Comparison of ENCODE assay signal across 20 cellular contexts in the genomic region with DNA sequence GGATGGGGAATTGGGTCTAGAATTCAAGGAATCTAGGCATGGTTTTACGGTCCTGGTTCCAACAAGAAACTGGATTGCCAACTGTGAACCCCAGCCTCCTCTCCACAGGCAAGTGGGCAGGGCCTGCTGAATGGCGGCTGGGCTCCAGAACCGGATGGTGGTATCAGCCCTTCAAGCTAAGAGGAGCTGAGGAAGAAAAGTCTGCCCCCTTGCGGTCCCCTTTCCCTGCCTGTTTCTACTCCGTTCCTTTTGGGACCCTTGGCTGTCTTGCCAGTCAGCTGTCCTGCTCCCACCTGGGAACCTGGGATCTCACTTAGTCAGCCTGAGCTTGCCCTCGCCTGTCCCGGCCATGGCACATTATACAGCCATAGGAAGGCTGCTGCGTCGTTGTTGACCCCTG.
DNase-seq lines count a peak whose midpoint lies in the region; ATAC-seq, FAIRE-seq and TF ChIP-seq lines count a peak whose summit lies in the region.
"Had no signal": no experiment of that assay in that cellular context is flagged by ENCODE, and none has a peak within 500 bp of the region (broad histone marks: within the 10 kb centered on the region; RNA-seq: fewer than 3 reads in every experiment).

No MANE protein-coding gene starts in this region.

- 80% methylated on average over 3 of the region's 9 CpGs; no CpG with 5 or more reads in 1 of the 2 experiments for WGBS in IMR-90 (ENCODE audit: extremely low coverage in 2 of 2, insufficient read length in 1 of 2), 2 experiments

- POLR2A ChIA-PET in IMR-90 (lab: Charles Lee; ENCODE audit: unreplicated experiment), result no interaction called here

- H2AK5ac ChIP-seq in IMR-90 (ENCODE audit: low read depth, low read length), result no peak overlapping the region

- H3K4me3 ChIP-seq in IMR-90 (ENCODE audit: insufficient read depth, low read depth, low read length) (no peak overlapping the region), choroid plexus epithelial cell (ENCODE audit: low read depth, low read length) (no peak overlapping the region), keratinocyte (ENCODE audit: control insufficient read depth in 2 of 3, extremely low read depth in 1 of 3, insufficient read depth in 2 of 3, low read depth in 1 of 3, low read length in 3 of 3) (no peak overlapping the region)
- H3K4me3 ChIP-seq: esophagus squamous epithelium, pancreas, sigmoid colon, thoracic aorta had no signal

- H3K4me1 Mint-ChIP-seq in activated naive CD4-positive, alpha-beta T cell treated with anti-CD3 and anti-CD28 coated beads, Interleukin-2, amount 10 ng/mL, durations not matched to agents 7 days and 5 days, result no peaks in the 10 kb centered on the region
- H3K4me1 Mint-ChIP-seq: stimulated activated memory B cell treated with anti-CD40 and anti-IgM and Interleukin-4, amounts not matched to agents 10 μg/mL and 1 μg/mL and 100 μg/mL, for 72 hours had no signal

- H4K5ac ChIP-seq in IMR-90 (ENCODE audit: low read depth, low read length), result no peak overlapping the region

- no peak overlapping the region for H3K27ac ChIP-seq in IMR-90 (ENCODE audit: insufficient read depth, low read length)
- H3K27ac ChIP-seq in keratinocyte (ENCODE audit: control insufficient read depth, insufficient read depth, low read length), result no peak overlapping the region
- H3K27ac ChIP-seq: esophagus squamous epithelium, pancreas, sigmoid colon, thoracic aorta had no signal

- H3K36me3 Mint-ChIP-seq in activated naive CD4-positive, alpha-beta T cell treated with anti-CD3 and anti-CD28 coated beads, Interleukin-2, amount 10 ng/mL, durations not matched to agents 7 days and 5 days, result no peaks in the 10 kb centered on the region
- H3K36me3 Mint-ChIP-seq: stimulated activated memory B cell treated with anti-CD40 and anti-IgM and Interleukin-4, amounts not matched to agents 10 μg/mL and 1 μg/mL and 100 μg/mL, for 72 hours had no signal

- H2BK5ac ChIP-seq in IMR-90 (ENCODE audit: low read depth, low read length, poor library complexity, severe bottlenecking), result no peak overlapping the region

- in situ Hi-C loops in IMR-90 (cut with MboI; ENCODE audit: low sequenced_read_pairs), result no loop called here

- no peak overlapping the region for H4K8ac ChIP-seq in IMR-90 (ENCODE audit: low read depth in 2 of 2, low read length in 2 of 2)

- no peak overlapping the region for H3K23ac ChIP-seq in IMR-90 (ENCODE audit: low read depth, low read length)

- no TSS peak for BruUV-seq in IMR-90 (replicated peaks; lab: Mats Ljungman, UMichigan)

- H2AK9ac ChIP-seq in IMR-90 (replicated peaks; ENCODE audit: low read depth, low read length, poor library complexity), result no peak overlapping the region

- H3K9me3 ChIP-seq in IMR-90 (ENCODE audit: control insufficient read depth, insufficient read depth, low read length) (no peaks in the 10 kb centered on the region), keratinocyte (ENCODE audit: control insufficient read depth, low read depth, low read length) (no peaks in the 10 kb centered on the region)
- H3K9me3 ChIP-seq: esophagus squamous epithelium, pancreas, sigmoid colon, thoracic aorta had no signal

- H3K27me3 ChIP-seq in IMR-90 (ENCODE audit: control insufficient read depth, insufficient read depth, low read length) (no peaks in the 10 kb centered on the region), keratinocyte (ENCODE audit: control insufficient read depth, extremely low read depth, insufficient read depth, low read length) (no peaks in the 10 kb centered on the region)
- H3K27me3 ChIP-seq: esophagus squamous epithelium, pancreas had no signal

- no peak overlapping the region for H4K91ac ChIP-seq in IMR-90 (ENCODE audit: insufficient read depth, low read depth, low read length)

- dilution Hi-C loops in IMR-90 (cut with HindIII; ENCODE audit: low sequenced_read_pairs, unreplicated experiment), result no loop called here
- dilution Hi-C loops in keratinocyte (cut with MboI; ENCODE audit: extremely low pct_ligation_motif_present, low sequenced_read_pairs), result no loop called here

- no peak for FAIRE-seq in keratinocyte (lab: Jason Lieb, UNC)
- FAIRE-seq: pancreas had no signal

- no peak overlapping the region for H3K4me3 Mint-ChIP-seq in activated naive CD4-positive, alpha-beta T cell treated with anti-CD3 and anti-CD28 coated beads, Interleukin-2, amount 10 ng/mL, durations not matched to agents 7 days and 5 days
- H3K4me3 Mint-ChIP-seq: stimulated activated memory B cell treated with anti-CD40 and anti-IgM and Interleukin-4, amounts not matched to agents 10 μg/mL and 1 μg/mL and 100 μg/mL, for 72 hours had no signal

- H3K27me3 Mint-ChIP-seq in activated naive CD4-positive, alpha-beta T cell treated with anti-CD3 and anti-CD28 coated beads, Interleukin-2, amount 10 ng/mL, durations not matched to agents 7 days and 5 days, result no peaks in the 10 kb centered on the region
- H3K27me3 Mint-ChIP-seq: stimulated activated memory B cell treated with anti-CD40 and anti-IgM and Interleukin-4, amounts not matched to agents 10 μg/mL and 1 μg/mL and 100 μg/mL, for 72 hours had no signal

- ATAC-seq in IMR-90 (ENCODE audit: low read depth), result no peak
- ATAC-seq: activated CD4-positive, CD25-positive, alpha-beta regulatory T cell treated with anti-CD3 and anti-CD28 coated beads, Interleukin-2, amount 50 U/mL, for 24 hours; stimulated activated memory B cell treated with anti-CD40 and anti-IgM and Interleukin-4, amounts not matched to agents 10 μg/mL and 1 μg/mL and 100 μg/mL, for 72 hours had no signal

- intact Hi-C loops in IMR-90 (cut with micrococcal nuclease), result no loop called here

- H2BK15ac ChIP-seq in IMR-90 (ENCODE audit: low read depth, low read length), result 0 out of 3 replicates have a peak overlapping the region, but pooled peaks have one; percentile 29

- H3K14ac ChIP-seq in IMR-90 (replicated peaks; ENCODE audit: low read depth, low read length), result no peak overlapping the region

- no peak overlapping the region for H3K56ac ChIP-seq in IMR-90 (ENCODE audit: extremely low read depth, insufficient read depth, low read length)

- H3K9ac ChIP-seq in IMR-90 (ENCODE audit: low read depth, low read length) (no peak overlapping the region), keratinocyte (ENCODE audit: control insufficient read depth, extremely low read depth, insufficient read depth, low read length) (no peak overlapping the region)

- no peaks in the 10 kb centered on the region for H3K79me2 ChIP-seq in keratinocyte (ENCODE audit: control insufficient read depth, insufficient read depth, low read length)

- no peak overlapping the region for H3K18ac ChIP-seq in IMR-90 (ENCODE audit: low read depth, low read length)

- H2BK120ac ChIP-seq in IMR-90 (ENCODE audit: low read depth, low read length), result no peak overlapping the region

- CTCF ChIA-PET in IMR-90 (lab: Yijun Ruan, JAX), result no interaction called here
- CTCF ChIA-PET in activated naive CD4-positive, alpha-beta T cell treated with anti-CD3 and anti-CD28 coated beads, Interleukin-2, amount 10 ng/mL, durations not matched to agents 7 days and 5 days (lab: Charles Lee), result no interaction called here

- H3K79me1 ChIP-seq in IMR-90 (ENCODE audit: low read depth in 1 of 2, low read length in 2 of 2), result no peaks in the 10 kb centered on the region

- no peak for TF ChIP-seq RAD21 in IMR-90 (IDR thresholded peaks at IDR 0.05; ENCODE audit: low read length)

- no peak overlapping the region for H3K4ac ChIP-seq in IMR-90 (ENCODE audit: low read depth, low read length)

- H2AFZ ChIP-seq in IMR-90 (replicated peaks; ENCODE audit: low read length, poor library complexity), result peak overlapping the region; percentile 13
- H2AFZ ChIP-seq in keratinocyte (ENCODE audit: control insufficient read depth, low read length), result peak overlapping the region; percentile 47

- no peak overlapping the region for H2BK20ac ChIP-seq in IMR-90 (ENCODE audit: low read depth, low read length)

- H3K9me1 ChIP-seq in IMR-90 (ENCODE audit: insufficient read depth, low read length), result no peaks in the 10 kb centered on the region
- H3K9me1 ChIP-seq in keratinocyte (ENCODE audit: control insufficient read depth, extremely low read depth, insufficient read depth, low read length), result no peaks in the 10 kb centered on the region

- no peak overlapping the region for H3K27ac Mint-ChIP-seq in activated naive CD4-positive, alpha-beta T cell treated with anti-CD3 and anti-CD28 coated beads, Interleukin-2, amount 10 ng/mL, durations not matched to agents 7 days and 5 days
- H3K27ac Mint-ChIP-seq: activated T-helper 2 cell treated with anti-CD3 and anti-CD28 coated beads, Interferon-gamma antibody, Interleukin-2, Interleukin-4, amounts not matched to agents 10 μg/mL and 5 μg/mL and 100 μg/mL, durations not matched to agents 14 hours and 24 hours and 36 hours; stimulated activated memory B cell treated with anti-CD40 and anti-IgM and Interleukin-4, amounts not matched to agents 10 μg/mL and 1 μg/mL and 100 μg/mL, for 72 hours had no signal

- H3K36me3 ChIP-seq in IMR-90 (ENCODE audit: control insufficient read depth, insufficient read depth, low read length) (no peaks in the 10 kb centered on the region), keratinocyte (ENCODE audit: control insufficient read depth in 2 of 2, extremely low read depth in 1 of 2, insufficient read depth in 2 of 2, low read length in 2 of 2) (no peaks in the 10 kb centered on the region)
- H3K36me3 ChIP-seq: esophagus squamous epithelium, pancreas, sigmoid colon, thoracic aorta had no signal

- H4K20me1 ChIP-seq in IMR-90 (ENCODE audit: insufficient read depth, low read length) (no peaks in the 10 kb centered on the region), keratinocyte (ENCODE audit: control insufficient read depth, extremely low read depth, insufficient read depth, low read length) (no peaks in the 10 kb centered on the region)

- no peak for TF ChIP-seq POLR2A in IMR-90 (IDR thresholded peaks at IDR 0.05; ENCODE audit: low read depth, low read length)

- H3K4me1 ChIP-seq in IMR-90 (ENCODE audit: control insufficient read depth, insufficient read depth, low read length) (no peaks in the 10 kb centered on the region), keratinocyte (ENCODE audit: control insufficient read depth, extremely low read depth, insufficient read depth, low read length) (peaks cover 11% of the 10 kb centered on the region)
- H3K4me1 ChIP-seq: pancreas, sigmoid colon had no signal

- H3K4me2 ChIP-seq in IMR-90 (ENCODE audit: low read depth, low read length) (no peak overlapping the region), keratinocyte (ENCODE audit: control insufficient read depth, extremely low read depth, insufficient read depth, low read depth, low read length) (no peak overlapping the region)

- H3K9me3 Mint-ChIP-seq in activated naive CD4-positive, alpha-beta T cell treated with anti-CD3 and anti-CD28 coated beads, Interleukin-2, amount 10 ng/mL, durations not matched to agents 7 days and 5 days, result no peaks in the 10 kb centered on the region
- H3K9me3 Mint-ChIP-seq: activated T-helper 2 cell treated with anti-CD3 and anti-CD28 coated beads, Interferon-gamma antibody, Interleukin-2, Interleukin-4, amounts not matched to agents 10 μg/mL and 5 μg/mL and 100 μg/mL, durations not matched to agents 14 hours and 24 hours and 36 hours had no signal

- TF ChIP-seq CTCF in IMR-90 (conservative IDR thresholded peaks at IDR 0.05; ENCODE audit: low read depth, low read length) (no peak), choroid plexus epithelial cell (conservative IDR thresholded peaks at IDR 0.05; ENCODE audit: low read depth, low read length) (peak; percentile 19), keratinocyte (optimal IDR thresholded peaks at IDR 0.05 in 1 of 3, IDR thresholded peaks at IDR 0.05 in 1 of 3, conservative IDR thresholded peaks at IDR 0.05 in 1 of 3; ENCODE audit: extremely low read depth in 1 of 3, insufficient read depth in 2 of 3, low read length in 3 of 3) (peak in 2 of 3 experiments; percentile 28 to 31)

- DNase-seq in Daoy (ENCODE audit: low read depth) (peak; percentile 36), IMR-90 (no peak), choroid plexus epithelial cell (ENCODE audit: low read depth) (no peak), keratinocyte (ENCODE audit: low read depth, low spot score) (no peak), AML-193 (lab: John Stamatoyannopoulos, UW) (no peak), NK-92 (lab: John Stamatoyannopoulos, UW; ENCODE audit: unreplicated experiment) (no peak), NCI-H1436 treated with DMSO at 0.1 percent for 48 hours (lab: John Stamatoyannopoulos, UW) (no peak)
- no peak for DNase-seq in activated naive CD4-positive, alpha-beta T cell treated with anti-CD3 and anti-CD28 coated beads, Interleukin-2, amount 10 ng/mL, durations not matched to agents 7 days and 5 days
- DNase-seq: central memory CD4-positive, alpha-beta T cell; esophagus squamous epithelium; Kasumi-1; NCI-H1105 treated with DMSO at 0.1 percent for 48 hours; NK-92 treated with Interleukin-12 subunit alpha and Interleukin-12 subunit beta, amount 100 ng/mL, for 24 hours; sigmoid colon; T-helper 9 cell had no signal
